ENCODE assay signal across 13 cellular contexts in the genomic region with DNA sequence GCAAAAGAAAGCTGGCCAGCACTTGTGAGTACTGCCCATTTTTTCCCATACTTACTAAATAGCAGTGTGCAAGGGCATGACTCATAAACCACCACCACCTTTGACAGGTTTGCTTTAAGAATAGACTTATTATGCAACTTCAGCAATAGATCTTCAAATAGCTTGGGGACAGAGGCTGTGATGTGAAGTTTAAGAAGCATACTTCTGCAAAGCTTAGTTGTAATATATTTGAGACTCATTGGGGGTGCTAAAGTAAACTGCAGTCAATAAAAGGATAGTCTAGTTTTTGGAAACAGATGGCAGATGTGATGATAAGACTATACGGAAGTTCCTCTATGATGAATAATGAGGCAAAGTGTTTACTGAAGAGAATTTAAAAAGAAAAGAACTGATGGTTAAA.
DNase-seq lines count a peak whose midpoint lies in the region; ATAC-seq lines count a peak whose summit lies in the region.
"Had no signal": no experiment of that assay in that cellular context is flagged by ENCODE, and none has a peak within 500 bp of the region (broad histone marks: within the 10 kb centered on the region; RNA-seq: fewer than 3 reads in every experiment).

No MANE protein-coding gene starts in this region.

- ATAC-seq in left ventricle myocardium superior (no peak), HG03108 (IDR thresholded peaks at IDR 0.05; ENCODE audit: unreplicated experiment) (no peak)
- ATAC-seq in activated CD8-positive, alpha-beta memory T cell treated with anti-CD3 and anti-CD28 coated beads, Interleukin-2, amount 10 ng/mL, durations not matched to agents 7 days and 5 days = no peak

- H3K4me1 ChIP-seq in mesenchymal stem cell (ENCODE audit: control insufficient read depth, insufficient read depth, low read depth, low read length) = no peaks in the 10 kb centered on the region

- peaks cover 4% of the 10 kb centered on the region for H3K27me3 Mint-ChIP-seq in activated CD8-positive, alpha-beta memory T cell treated with anti-CD3 and anti-CD28 coated beads, Interleukin-2, amount 10 ng/mL, durations not matched to agents 7 days and 5 days

- CTCF ChIA-PET in activated CD8-positive, alpha-beta memory T cell treated with anti-CD3 and anti-CD28 coated beads, Interleukin-2, amount 10 ng/mL, durations not matched to agents 7 days and 5 days (lab: Charles Lee) = interaction anchor here (1.8 kb wide), 1 partner anchor 13 kb away, joined by 4 read pairs; no protein-coding TSS in a partner anchor

- no peak overlapping the region for H3K27ac Mint-ChIP-seq in activated CD8-positive, alpha-beta memory T cell treated with anti-CD3 and anti-CD28 coated beads, Interleukin-2, amount 10 ng/mL, durations not matched to agents 7 days and 5 days

- H4K91ac ChIP-seq in mesenchymal stem cell (ENCODE audit: low read length) = no peak overlapping the region

- DNase-seq in H4 (ENCODE audit: low spot score) (peak; percentile 56), NOMO-1 (lab: John Stamatoyannopoulos, UW; ENCODE audit: unreplicated experiment in 2 of 2) (peak; percentile 73 to 83), astrocyte of the hippocampus (ENCODE audit: low read depth, low spot score) (peak; percentile 28), mesenchymal stem cell (peak; percentile 6), left ventricle myocardium superior (no peak)
- DNase-seq in stimulated activated CD8-positive, alpha-beta memory T cell treated with anti-CD3 and anti-CD28 coated beads, Interleukin-4, amount 100 ng/mL, for 48 hours = no peak
- DNase-seq in activated CD8-positive, alpha-beta memory T cell treated with anti-CD3 and anti-CD28 coated beads, Interleukin-2, amount 10 ng/mL, durations not matched to agents 7 days and 5 days = no peak
- DNase-seq: hypothalamus; midbrain; NCI-H2081 treated with DMSO at 0.1 percent for 48 hours; posterior cingulate gyrus; stimulated activated CD4-positive, alpha-beta T cell treated with anti-CD3 and anti-CD28 coated beads, Interleukin-4, amount 100 ng/mL, for 1 hour had no signal

- no peak overlapping the region for H2BK12ac ChIP-seq in mesenchymal stem cell (ENCODE audit: low read length in 2 of 2)

- H3K9me3 ChIP-seq in mesenchymal stem cell (ENCODE audit: control insufficient read depth, low read length) = peaks cover 3% of the 10 kb centered on the region

- H3K4me3 Mint-ChIP-seq in activated CD8-positive, alpha-beta memory T cell treated with anti-CD3 and anti-CD28 coated beads, Interleukin-2, amount 10 ng/mL, durations not matched to agents 7 days and 5 days = no peak overlapping the region

- no peak overlapping the region for H2BK120ac ChIP-seq in mesenchymal stem cell (ENCODE audit: low read depth, low read length)

- H3K9me3 Mint-ChIP-seq in activated CD8-positive, alpha-beta memory T cell treated with anti-CD3 and anti-CD28 coated beads, Interleukin-2, amount 10 ng/mL, durations not matched to agents 7 days and 5 days (ENCODE audit: low read depth) = peaks cover 1% of the 10 kb centered on the region

- no peak overlapping the region for H3K9ac ChIP-seq in mesenchymal stem cell (ENCODE audit: low read length)

- no peak overlapping the region for H2BK5ac ChIP-seq in mesenchymal stem cell (ENCODE audit: low read depth, low read length, poor library complexity, severe bottlenecking)

- no peak overlapping the region for H3K4ac ChIP-seq in mesenchymal stem cell (ENCODE audit: low read depth in 1 of 2, low read length in 2 of 2)

- WGBS in mesenchymal stem cell = 79% methylated on average over 1 of the region's 1 CpG

- H3K27ac ChIP-seq in mesenchymal stem cell (ENCODE audit: low read length, poor library complexity, severe bottlenecking) = no peak overlapping the region

- H3K4me1 Mint-ChIP-seq in activated CD8-positive, alpha-beta memory T cell treated with anti-CD3 and anti-CD28 coated beads, Interleukin-2, amount 10 ng/mL, durations not matched to agents 7 days and 5 days = no peaks in the 10 kb centered on the region

- no peak overlapping the region for H2AK5ac ChIP-seq in mesenchymal stem cell (ENCODE audit: low read length, severe bottlenecking)

- H3K36me3 ChIP-seq in mesenchymal stem cell (ENCODE audit: control insufficient read depth in 1 of 2, insufficient read depth in 2 of 2, low read depth in 1 of 2, low read length in 2 of 2) = no peaks in the 10 kb centered on the region

- H3K23ac ChIP-seq in mesenchymal stem cell (ENCODE audit: low read length in 2 of 2) = no peak overlapping the region

- no peak overlapping the region for H3K4me3 ChIP-seq in mesenchymal stem cell (ENCODE audit: insufficient read depth in 1 of 2, low read depth in 1 of 2, low read length in 2 of 2)

- H3K4me2 ChIP-seq in mesenchymal stem cell (ENCODE audit: low read length, poor library complexity, severe bottlenecking) = no peak overlapping the region

- no peaks in the 10 kb centered on the region for H3K79me1 ChIP-seq in mesenchymal stem cell (replicated peaks; ENCODE audit: low read length, poor library complexity, severe bottlenecking)

- H3K27me3 ChIP-seq in mesenchymal stem cell (ENCODE audit: control insufficient read depth in 1 of 2, insufficient read depth in 1 of 2, low read length in 2 of 2) = no peaks in the 10 kb centered on the region

- no peak overlapping the region for H2AFZ ChIP-seq in mesenchymal stem cell (ENCODE audit: low read depth, low read length)

- intact Hi-C loops in left ventricle myocardium superior (cut with micrococcal nuclease) = no loop called here

- no peak overlapping the region for H3K14ac ChIP-seq in mesenchymal stem cell (ENCODE audit: low read length in 2 of 2)

- H2BK15ac ChIP-seq in mesenchymal stem cell (ENCODE audit: low read depth, poor library complexity, severe bottlenecking) = no peak overlapping the region

- H4K8ac ChIP-seq in mesenchymal stem cell (ENCODE audit: low read length) = no peak overlapping the region

- H3K36me3 Mint-ChIP-seq in activated CD8-positive, alpha-beta memory T cell treated with anti-CD3 and anti-CD28 coated beads, Interleukin-2, amount 10 ng/mL, durations not matched to agents 7 days and 5 days = no peaks in the 10 kb centered on the region

- H3K18ac ChIP-seq in mesenchymal stem cell (ENCODE audit: low read depth in 1 of 2, low read length in 2 of 2) = no peak overlapping the region

Comparison
In these comparisons a context has a peak if more than half of its experiments do, and no peak if none do; other contexts are left out.
1. DNase-seq: peak in H4 (single experiment), NOMO-1 (2 of 2), astrocyte of the hippocampus (single experiment) and mesenchymal stem cell (single experiment); none in stimulated activated CD8-positive, alpha-beta memory T cell treated with anti-CD3 and anti-CD28 coated beads, Interleukin-4, amount 100 ng/mL, for 48 hours (single experiment), left ventricle myocardium superior (single experiment) and activated CD8-positive, alpha-beta memory T cell treated with anti-CD3 and anti-CD28 coated beads, Interleukin-2, amount 10 ng/mL, durations not matched to agents 7 days and 5 days (single experiment).